2 cellular contexts compared by ENCODE assay signal in the genomic region with DNA sequence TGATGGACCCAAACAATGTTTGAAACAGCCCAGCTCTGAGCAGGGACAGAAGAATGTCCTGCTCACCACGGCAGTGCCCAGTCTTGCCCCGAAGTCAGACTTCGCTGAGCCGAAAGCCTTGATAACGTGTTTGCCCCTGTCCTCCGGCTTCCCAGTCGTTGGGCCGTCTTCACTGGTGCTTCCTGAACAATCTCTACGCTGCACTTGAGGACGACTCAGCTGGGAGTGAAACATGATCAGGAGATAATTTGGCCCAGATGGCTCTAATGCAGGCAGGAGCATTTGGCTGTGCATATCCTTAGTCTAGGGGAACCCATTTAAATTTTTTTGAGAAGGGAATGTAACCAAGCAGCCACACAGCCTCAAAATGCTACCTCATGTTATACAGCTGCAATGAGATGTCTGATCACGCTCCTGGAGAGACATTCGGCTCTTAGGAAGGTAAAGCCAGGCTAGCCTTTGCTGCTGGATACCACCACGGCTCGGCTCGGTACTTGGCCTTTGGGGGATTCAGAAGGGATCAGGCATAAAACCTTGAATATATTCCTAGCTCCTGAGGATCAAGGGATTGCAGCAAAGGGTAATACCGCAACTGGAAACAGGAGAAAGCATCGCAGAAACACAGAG.
TF ChIP-seq lines count a peak whose summit lies in the region.

No MANE protein-coding gene starts in this region.

TF ChIP-seq in IMR-90, 13 proteins besides CTCF, POLR2A, EP300 and RAD21:
- TF ChIP-seq NFE2L2 (IDR thresholded peaks at IDR 0.05; ENCODE audit: low read depth, low read length) (no peak), MAZ (IDR thresholded peaks at IDR 0.05; ENCODE audit: borderline replicate concordance, low read depth, low read length) (no peak), BHLHE40 (IDR thresholded peaks at IDR 0.05; ENCODE audit: low read depth, low read length) (no peak), MAFK (IDR thresholded peaks at IDR 0.05; ENCODE audit: low read depth, low read length) (no peak), CEBPB (IDR thresholded peaks at IDR 0.05; ENCODE audit: low read depth, low read length) (no peak), FOS (IDR thresholded peaks at IDR 0.05; ENCODE audit: low read depth, low read length) (no peak), MXI1 (IDR thresholded peaks at IDR 0.05; ENCODE audit: borderline replicate concordance, low read depth, low read length) (no peak), RFX5 (IDR thresholded peaks at IDR 0.05; ENCODE audit: low read depth, low read length) (no peak), SMC3 (IDR thresholded peaks at IDR 0.05; ENCODE audit: low read depth, low read length) (no peak), RCOR1 (IDR thresholded peaks at IDR 0.05; ENCODE audit: insufficient replicate concordance, low read length) (no peak), CHD1 (IDR thresholded peaks at IDR 0.05; ENCODE audit: low read depth, low read length) (no peak)
- TF ChIP-seq, protein P1, sequence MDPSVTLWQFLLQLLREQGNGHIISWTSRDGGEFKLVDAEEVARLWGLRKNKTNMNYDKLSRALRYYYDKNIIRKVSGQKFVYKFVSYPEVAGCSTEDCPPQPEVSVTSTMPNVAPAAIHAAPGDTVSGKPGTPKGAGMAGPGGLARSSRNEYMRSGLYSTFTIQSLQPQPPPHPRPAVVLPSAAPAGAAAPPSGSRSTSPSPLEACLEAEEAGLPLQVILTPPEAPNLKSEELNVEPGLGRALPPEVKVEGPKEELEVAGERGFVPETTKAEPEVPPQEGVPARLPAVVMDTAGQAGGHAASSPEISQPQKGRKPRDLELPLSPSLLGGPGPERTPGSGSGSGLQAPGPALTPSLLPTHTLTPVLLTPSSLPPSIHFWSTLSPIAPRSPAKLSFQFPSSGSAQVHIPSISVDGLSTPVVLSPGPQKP (IDR thresholded peaks at IDR 0.05; ENCODE audit: borderline replicate concordance, low read depth, low read length), result no peak
- TF ChIP-seq, protein P2, sequence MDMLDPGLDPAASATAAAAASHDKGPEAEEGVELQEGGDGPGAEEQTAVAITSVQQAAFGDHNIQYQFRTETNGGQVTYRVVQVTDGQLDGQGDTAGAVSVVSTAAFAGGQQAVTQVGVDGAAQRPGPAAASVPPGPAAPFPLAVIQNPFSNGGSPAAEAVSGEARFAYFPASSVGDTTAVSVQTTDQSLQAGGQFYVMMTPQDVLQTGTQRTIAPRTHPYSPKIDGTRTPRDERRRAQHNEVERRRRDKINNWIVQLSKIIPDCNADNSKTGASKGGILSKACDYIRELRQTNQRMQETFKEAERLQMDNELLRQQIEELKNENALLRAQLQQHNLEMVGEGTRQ (IDR thresholded peaks at IDR 0.05; ENCODE audit: low read depth, low read length), result no peak

TF ChIP-seq in SK-N-SH, 30 proteins besides CTCF, POLR2A, EP300 and RAD21:
- TF ChIP-seq, protein P3, sequence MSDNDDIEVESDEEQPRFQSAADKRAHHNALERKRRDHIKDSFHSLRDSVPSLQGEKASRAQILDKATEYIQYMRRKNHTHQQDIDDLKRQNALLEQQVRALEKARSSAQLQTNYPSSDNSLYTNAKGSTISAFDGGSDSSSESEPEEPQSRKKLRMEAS (IDR thresholded peaks at IDR 0.05; ENCODE audit: low read depth), result no peak
- TF ChIP-seq, protein P2 (IDR thresholded peaks at IDR 0.05; ENCODE audit: borderline replicate concordance, low read depth, low read length), result no peak
- TF ChIP-seq, protein P4, sequence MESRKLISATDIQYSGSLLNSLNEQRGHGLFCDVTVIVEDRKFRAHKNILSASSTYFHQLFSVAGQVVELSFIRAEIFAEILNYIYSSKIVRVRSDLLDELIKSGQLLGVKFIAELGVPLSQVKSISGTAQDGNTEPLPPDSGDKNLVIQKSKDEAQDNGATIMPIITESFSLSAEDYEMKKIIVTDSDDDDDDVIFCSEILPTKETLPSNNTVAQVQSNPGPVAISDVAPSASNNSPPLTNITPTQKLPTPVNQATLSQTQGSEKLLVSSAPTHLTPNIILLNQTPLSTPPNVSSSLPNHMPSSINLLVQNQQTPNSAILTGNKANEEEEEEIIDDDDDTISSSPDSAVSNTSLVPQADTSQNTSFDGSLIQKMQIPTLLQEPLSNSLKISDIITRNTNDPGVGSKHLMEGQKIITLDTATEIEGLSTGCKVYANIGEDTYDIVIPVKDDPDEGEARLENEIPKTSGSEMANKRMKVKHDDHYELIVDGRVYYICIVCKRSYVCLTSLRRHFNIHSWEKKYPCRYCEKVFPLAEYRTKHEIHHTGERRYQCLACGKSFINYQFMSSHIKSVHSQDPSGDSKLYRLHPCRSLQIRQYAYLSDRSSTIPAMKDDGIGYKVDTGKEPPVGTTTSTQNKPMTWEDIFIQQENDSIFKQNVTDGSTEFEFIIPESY (IDR thresholded peaks at IDR 0.05; ENCODE audit: borderline replicate concordance, low read depth), result no peak
- TF ChIP-seq CHD2 (IDR thresholded peaks at IDR 0.05; ENCODE audit: low read length, partially characterized antibody), result no peak
- TF ChIP-seq, protein P5, sequence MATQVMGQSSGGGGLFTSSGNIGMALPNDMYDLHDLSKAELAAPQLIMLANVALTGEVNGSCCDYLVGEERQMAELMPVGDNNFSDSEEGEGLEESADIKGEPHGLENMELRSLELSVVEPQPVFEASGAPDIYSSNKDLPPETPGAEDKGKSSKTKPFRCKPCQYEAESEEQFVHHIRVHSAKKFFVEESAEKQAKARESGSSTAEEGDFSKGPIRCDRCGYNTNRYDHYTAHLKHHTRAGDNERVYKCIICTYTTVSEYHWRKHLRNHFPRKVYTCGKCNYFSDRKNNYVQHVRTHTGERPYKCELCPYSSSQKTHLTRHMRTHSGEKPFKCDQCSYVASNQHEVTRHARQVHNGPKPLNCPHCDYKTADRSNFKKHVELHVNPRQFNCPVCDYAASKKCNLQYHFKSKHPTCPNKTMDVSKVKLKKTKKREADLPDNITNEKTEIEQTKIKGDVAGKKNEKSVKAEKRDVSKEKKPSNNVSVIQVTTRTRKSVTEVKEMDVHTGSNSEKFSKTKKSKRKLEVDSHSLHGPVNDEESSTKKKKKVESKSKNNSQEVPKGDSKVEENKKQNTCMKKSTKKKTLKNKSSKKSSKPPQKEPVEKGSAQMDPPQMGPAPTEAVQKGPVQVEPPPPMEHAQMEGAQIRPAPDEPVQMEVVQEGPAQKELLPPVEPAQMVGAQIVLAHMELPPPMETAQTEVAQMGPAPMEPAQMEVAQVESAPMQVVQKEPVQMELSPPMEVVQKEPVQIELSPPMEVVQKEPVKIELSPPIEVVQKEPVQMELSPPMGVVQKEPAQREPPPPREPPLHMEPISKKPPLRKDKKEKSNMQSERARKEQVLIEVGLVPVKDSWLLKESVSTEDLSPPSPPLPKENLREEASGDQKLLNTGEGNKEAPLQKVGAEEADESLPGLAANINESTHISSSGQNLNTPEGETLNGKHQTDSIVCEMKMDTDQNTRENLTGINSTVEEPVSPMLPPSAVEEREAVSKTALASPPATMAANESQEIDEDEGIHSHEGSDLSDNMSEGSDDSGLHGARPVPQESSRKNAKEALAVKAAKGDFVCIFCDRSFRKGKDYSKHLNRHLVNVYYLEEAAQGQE (IDR thresholded peaks at IDR 0.05; ENCODE audit: low read depth, low read length), result no peak
- peak; percentile 69; the same call in 1 of the 2 replicates for TF ChIP-seq TCF12 (IDR thresholded peaks at IDR 0.05)
- TF ChIP-seq JUND (IDR thresholded peaks at IDR 0.05), result no peak
- no peak for TF ChIP-seq RXRA (IDR thresholded peaks at IDR 0.05; ENCODE audit: borderline replicate concordance, low read depth)
- peak; percentile 18; the same call in 1 of the 2 replicates for TF ChIP-seq GATA2 (CRISPR knock-in tag; IDR thresholded peaks at IDR 0.05)
- TF ChIP-seq, protein P6, sequence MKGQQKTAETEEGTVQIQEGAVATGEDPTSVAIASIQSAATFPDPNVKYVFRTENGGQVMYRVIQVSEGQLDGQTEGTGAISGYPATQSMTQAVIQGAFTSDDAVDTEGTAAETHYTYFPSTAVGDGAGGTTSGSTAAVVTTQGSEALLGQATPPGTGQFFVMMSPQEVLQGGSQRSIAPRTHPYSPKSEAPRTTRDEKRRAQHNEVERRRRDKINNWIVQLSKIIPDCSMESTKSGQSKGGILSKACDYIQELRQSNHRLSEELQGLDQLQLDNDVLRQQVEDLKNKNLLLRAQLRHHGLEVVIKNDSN (IDR thresholded peaks at IDR 0.05; ENCODE audit: borderline replicate concordance, low read depth), result no peak
- TF ChIP-seq YY1 (IDR thresholded peaks at IDR 0.05; ENCODE audit: low read depth), result no peak
